1 cellular context compared by ENCODE assay signal in the genomic region with DNA sequence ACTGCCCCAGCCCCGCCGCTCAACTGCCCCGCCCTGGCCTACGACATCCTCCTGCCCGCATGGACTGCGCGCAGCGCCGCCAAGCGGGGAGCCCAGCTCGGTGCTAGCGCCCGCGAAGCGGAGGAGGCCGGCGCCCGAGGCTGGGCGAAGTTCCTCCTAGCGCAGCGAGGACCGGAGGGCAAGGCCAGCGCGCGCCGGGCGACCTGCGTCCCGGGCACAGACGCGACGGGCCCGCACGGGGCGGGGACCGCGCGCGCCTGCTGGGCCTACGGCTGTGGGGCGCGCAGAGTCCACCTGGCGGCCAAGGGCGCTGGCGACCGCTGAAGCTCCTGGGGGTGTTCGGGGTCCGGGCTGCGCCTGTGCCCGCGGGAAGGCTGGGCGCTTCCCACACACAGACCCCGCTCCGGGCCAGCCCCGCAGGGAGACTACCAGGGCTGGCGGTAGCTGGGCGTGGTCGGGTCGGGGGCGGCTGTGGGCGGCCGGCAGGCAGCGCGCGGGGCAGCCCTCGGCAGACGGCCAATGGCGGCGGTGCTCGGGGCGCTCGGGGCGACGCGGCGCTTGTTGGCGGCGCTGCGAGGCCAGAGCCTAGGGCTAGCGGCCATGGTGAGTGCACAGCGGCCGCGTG.
TF ChIP-seq lines count a peak whose summit lies in the region.

A gene (plus strand): TSS at position 511 of the 625 bp plus-strand sequence. CDS start 9 bp downstream, at position 520.

TF ChIP-seq in HepG2, 621 proteins besides CTCF, POLR2A, EP300 and RAD21 (continued from another document and continues in another):
- TF ChIP-seq, protein P1, sequence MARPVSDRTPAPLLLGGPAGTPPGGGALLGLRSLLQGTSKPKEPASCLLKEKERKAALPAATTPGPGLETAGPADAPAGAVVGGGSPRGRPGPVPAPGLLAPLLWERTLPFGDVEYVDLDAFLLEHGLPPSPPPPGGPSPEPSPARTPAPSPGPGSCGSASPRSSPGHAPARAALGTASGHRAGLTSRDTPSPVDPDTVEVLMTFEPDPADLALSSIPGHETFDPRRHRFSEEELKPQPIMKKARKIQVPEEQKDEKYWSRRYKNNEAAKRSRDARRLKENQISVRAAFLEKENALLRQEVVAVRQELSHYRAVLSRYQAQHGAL (CRISPR knock-in tag; IDR thresholded peaks at IDR 0.05; ENCODE audit: not compliant biosample characterization) = peak; percentile 65
- TF ChIP-seq, protein P2, sequence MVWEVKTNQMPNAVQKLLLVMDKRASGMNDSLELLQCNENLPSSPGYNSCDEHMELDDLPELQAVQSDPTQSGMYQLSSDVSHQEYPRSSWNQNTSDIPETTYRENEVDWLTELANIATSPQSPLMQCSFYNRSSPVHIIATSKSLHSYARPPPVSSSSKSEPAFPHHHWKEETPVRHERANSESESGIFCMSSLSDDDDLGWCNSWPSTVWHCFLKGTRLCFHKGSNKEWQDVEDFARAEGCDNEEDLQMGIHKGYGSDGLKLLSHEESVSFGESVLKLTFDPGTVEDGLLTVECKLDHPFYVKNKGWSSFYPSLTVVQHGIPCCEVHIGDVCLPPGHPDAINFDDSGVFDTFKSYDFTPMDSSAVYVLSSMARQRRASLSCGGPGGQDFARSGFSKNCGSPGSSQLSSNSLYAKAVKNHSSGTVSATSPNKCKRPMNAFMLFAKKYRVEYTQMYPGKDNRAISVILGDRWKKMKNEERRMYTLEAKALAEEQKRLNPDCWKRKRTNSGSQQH (CRISPR knock-in tag; IDR thresholded peaks at IDR 0.05; ENCODE audit: low read depth) = 0 out of 2 replicates have a peak, but pooled peaks have one; percentile 4
- TF ChIP-seq, protein P3, sequence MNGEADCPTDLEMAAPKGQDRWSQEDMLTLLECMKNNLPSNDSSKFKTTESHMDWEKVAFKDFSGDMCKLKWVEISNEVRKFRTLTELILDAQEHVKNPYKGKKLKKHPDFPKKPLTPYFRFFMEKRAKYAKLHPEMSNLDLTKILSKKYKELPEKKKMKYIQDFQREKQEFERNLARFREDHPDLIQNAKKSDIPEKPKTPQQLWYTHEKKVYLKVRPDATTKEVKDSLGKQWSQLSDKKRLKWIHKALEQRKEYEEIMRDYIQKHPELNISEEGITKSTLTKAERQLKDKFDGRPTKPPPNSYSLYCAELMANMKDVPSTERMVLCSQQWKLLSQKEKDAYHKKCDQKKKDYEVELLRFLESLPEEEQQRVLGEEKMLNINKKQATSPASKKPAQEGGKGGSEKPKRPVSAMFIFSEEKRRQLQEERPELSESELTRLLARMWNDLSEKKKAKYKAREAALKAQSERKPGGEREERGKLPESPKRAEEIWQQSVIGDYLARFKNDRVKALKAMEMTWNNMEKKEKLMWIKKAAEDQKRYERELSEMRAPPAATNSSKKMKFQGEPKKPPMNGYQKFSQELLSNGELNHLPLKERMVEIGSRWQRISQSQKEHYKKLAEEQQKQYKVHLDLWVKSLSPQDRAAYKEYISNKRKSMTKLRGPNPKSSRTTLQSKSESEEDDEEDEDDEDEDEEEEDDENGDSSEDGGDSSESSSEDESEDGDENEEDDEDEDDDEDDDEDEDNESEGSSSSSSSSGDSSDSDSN (CRISPR knock-in tag; IDR thresholded peaks at IDR 0.05) = peak; percentile 99
- no peak for TF ChIP-seq GZF1 (CRISPR knock-in tag; IDR thresholded peaks at IDR 0.05)
- peak; percentile 60 for TF ChIP-seq MIXL1 (CRISPR knock-in tag; IDR thresholded peaks at IDR 0.05)
- peak; percentile 17; the same call in 1 of the 2 replicates for TF ChIP-seq IRX3 (CRISPR knock-in tag; IDR thresholded peaks at IDR 0.05; ENCODE audit: borderline replicate concordance, low read depth)
- no peak for TF ChIP-seq ZNF549 (CRISPR knock-in tag; IDR thresholded peaks at IDR 0.05)
- no peak for TF ChIP-seq FOSL1 (CRISPR knock-in tag; IDR thresholded peaks at IDR 0.05; ENCODE audit: borderline replicate concordance)
- TF ChIP-seq, protein P4, sequence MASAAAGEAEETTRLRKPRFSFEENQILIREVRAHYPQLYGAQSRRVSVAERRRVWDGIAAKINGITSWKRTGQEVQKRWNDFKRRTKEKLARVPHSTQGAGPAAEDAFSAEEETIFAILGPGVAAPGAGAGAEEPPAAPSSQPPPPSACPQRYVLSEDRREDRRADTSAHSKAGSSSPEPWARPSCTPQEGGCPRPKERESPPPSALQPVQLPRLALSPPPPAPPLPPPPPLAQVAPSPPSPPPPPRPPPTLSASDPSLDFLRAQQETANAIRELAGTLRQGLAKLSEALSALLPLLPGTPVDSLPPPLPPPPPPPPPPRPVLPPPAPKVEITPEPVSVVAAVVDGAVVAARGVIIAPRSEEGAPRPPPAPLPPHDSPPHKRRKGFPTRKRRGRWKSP (CRISPR knock-in tag; IDR thresholded peaks at IDR 0.05) = peak; percentile 94
- no peak; the same call in 1 of the 2 replicates for TF ChIP-seq AKAP8 (CRISPR knock-in tag; IDR thresholded peaks at IDR 0.05)
- TF ChIP-seq, protein P5, sequence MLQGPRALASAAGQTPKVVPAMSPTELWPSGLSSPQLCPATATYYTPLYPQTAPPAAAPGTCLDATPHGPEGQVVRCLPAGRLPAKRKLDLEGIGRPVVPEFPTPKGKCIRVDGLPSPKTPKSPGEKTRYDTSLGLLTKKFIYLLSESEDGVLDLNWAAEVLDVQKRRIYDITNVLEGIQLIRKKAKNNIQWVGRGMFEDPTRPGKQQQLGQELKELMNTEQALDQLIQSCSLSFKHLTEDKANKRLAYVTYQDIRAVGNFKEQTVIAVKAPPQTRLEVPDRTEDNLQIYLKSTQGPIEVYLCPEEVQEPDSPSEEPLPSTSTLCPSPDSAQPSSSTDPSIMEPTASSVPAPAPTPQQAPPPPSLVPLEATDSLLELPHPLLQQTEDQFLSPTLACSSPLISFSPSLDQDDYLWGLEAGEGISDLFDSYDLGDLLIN (CRISPR knock-in tag; IDR thresholded peaks at IDR 0.05; ENCODE audit: borderline replicate concordance) = no peak
- TF ChIP-seq, protein P6, sequence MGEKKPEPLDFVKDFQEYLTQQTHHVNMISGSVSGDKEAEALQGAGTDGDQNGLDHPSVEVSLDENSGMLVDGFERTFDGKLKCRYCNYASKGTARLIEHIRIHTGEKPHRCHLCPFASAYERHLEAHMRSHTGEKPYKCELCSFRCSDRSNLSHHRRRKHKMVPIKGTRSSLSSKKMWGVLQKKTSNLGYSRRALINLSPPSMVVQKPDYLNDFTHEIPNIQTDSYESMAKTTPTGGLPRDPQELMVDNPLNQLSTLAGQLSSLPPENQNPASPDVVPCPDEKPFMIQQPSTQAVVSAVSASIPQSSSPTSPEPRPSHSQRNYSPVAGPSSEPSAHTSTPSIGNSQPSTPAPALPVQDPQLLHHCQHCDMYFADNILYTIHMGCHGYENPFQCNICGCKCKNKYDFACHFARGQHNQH (CRISPR knock-in tag; IDR thresholded peaks at IDR 0.05) = peak; percentile 79
- TF ChIP-seq ZNF746 (CRISPR knock-in tag; IDR thresholded peaks at IDR 0.05) = peak; percentile 28; the same call in 1 of the 2 replicates
- TF ChIP-seq PCBP2 (optimal IDR thresholded peaks at IDR 0.05; ENCODE audit: low read depth, low read length, poor library complexity, severe bottlenecking) = no peak
- TF ChIP-seq ZNF124 (CRISPR knock-in tag; IDR thresholded peaks at IDR 0.05) = no peak
- TF ChIP-seq NPAS2 (CRISPR knock-in tag; IDR thresholded peaks at IDR 0.05; ENCODE audit: borderline replicate concordance) = no peak
- TF ChIP-seq SP140L (CRISPR knock-in tag; IDR thresholded peaks at IDR 0.05; ENCODE audit: borderline replicate concordance) = no peak
- no peak for TF ChIP-seq ZNF703 (CRISPR knock-in tag; IDR thresholded peaks at IDR 0.05; ENCODE audit: borderline replicate concordance)
- TF ChIP-seq ZMYM3 (CRISPR knock-in tag; IDR thresholded peaks at IDR 0.05) = peak; percentile 87
- TF ChIP-seq ZNF816 (CRISPR knock-in tag; IDR thresholded peaks at IDR 0.05; ENCODE audit: borderline replicate concordance) = peak; percentile 78; the same call in 1 of the 2 replicates
- no peak for TF ChIP-seq ZNF879 (CRISPR knock-in tag; IDR thresholded peaks at IDR 0.05)
- TF ChIP-seq EHMT2 (IDR thresholded peaks at IDR 0.05; ENCODE audit: borderline replicate concordance, low read depth, low read length) = no peak
- peak; percentile 6; the same call in 1 of the 2 replicates for TF ChIP-seq ZNF263 (CRISPR knock-in tag; IDR thresholded peaks at IDR 0.05)
- TF ChIP-seq ZNF546 (CRISPR knock-in tag; conservative IDR thresholded peaks at IDR 0.05) = peak; percentile 77; the same call in 1 of the 2 replicates
- TF ChIP-seq RELA (CRISPR knock-in tag; IDR thresholded peaks at IDR 0.05) = 0 out of 2 replicates have a peak, but pooled peaks have one; percentile 48
- peak; percentile 78 for TF ChIP-seq PHF8 (CRISPR knock-in tag; IDR thresholded peaks at IDR 0.05)
- no peak; the same call in 1 of the 2 replicates for TF ChIP-seq ZNF552 (CRISPR knock-in tag; IDR thresholded peaks at IDR 0.05; ENCODE audit: borderline replicate concordance)
- TF ChIP-seq, protein P7, sequence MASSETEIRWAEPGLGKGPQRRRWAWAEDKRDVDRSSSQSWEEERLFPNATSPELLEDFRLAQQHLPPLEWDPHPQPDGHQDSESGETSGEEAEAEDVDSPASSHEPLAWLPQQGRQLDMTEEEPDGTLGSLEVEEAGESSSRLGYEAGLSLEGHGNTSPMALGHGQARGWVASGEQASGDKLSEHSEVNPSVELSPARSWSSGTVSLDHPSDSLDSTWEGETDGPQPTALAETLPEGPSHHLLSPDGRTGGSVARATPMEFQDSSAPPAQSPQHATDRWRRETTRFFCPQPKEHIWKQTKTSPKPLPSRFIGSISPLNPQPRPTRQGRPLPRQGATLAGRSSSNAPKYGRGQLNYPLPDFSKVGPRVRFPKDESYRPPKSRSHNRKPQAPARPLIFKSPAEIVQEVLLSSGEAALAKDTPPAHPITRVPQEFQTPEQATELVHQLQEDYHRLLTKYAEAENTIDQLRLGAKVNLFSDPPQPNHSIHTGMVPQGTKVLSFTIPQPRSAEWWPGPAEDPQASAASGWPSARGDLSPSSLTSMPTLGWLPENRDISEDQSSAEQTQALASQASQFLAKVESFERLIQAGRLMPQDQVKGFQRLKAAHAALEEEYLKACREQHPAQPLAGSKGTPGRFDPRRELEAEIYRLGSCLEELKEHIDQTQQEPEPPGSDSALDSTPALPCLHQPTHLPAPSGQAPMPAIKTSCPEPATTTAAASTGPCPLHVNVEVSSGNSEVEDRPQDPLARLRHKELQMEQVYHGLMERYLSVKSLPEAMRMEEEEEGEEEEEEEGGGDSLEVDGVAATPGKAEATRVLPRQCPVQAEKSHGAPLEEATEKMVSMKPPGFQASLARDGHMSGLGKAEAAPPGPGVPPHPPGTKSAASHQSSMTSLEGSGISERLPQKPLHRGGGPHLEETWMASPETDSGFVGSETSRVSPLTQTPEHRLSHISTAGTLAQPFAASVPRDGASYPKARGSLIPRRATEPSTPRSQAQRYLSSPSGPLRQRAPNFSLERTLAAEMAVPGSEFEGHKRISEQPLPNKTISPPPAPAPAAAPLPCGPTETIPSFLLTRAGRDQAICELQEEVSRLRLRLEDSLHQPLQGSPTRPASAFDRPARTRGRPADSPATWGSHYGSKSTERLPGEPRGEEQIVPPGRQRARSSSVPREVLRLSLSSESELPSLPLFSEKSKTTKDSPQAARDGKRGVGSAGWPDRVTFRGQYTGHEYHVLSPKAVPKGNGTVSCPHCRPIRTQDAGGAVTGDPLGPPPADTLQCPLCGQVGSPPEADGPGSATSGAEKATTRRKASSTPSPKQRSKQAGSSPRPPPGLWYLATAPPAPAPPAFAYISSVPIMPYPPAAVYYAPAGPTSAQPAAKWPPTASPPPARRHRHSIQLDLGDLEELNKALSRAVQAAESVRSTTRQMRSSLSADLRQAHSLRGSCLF (CRISPR knock-in tag; IDR thresholded peaks at IDR 0.05; ENCODE audit: borderline replicate concordance) = no peak
- no peak for TF ChIP-seq ZFYVE20 (CRISPR knock-in tag; IDR thresholded peaks at IDR 0.05; ENCODE audit: borderline replicate concordance, low read depth)
- peak; percentile 79; the same call in 1 of the 2 replicates for TF ChIP-seq RFXAP (CRISPR knock-in tag; IDR thresholded peaks at IDR 0.05; ENCODE audit: borderline replicate concordance)
- no peak for TF ChIP-seq PLRG1 (conservative IDR thresholded peaks at IDR 0.05)
- no peak; the same call in 1 of the 2 replicates for TF ChIP-seq KDM5B (CRISPR knock-in tag; IDR thresholded peaks at IDR 0.05; ENCODE audit: borderline replicate concordance)
- TF ChIP-seq, protein P8, sequence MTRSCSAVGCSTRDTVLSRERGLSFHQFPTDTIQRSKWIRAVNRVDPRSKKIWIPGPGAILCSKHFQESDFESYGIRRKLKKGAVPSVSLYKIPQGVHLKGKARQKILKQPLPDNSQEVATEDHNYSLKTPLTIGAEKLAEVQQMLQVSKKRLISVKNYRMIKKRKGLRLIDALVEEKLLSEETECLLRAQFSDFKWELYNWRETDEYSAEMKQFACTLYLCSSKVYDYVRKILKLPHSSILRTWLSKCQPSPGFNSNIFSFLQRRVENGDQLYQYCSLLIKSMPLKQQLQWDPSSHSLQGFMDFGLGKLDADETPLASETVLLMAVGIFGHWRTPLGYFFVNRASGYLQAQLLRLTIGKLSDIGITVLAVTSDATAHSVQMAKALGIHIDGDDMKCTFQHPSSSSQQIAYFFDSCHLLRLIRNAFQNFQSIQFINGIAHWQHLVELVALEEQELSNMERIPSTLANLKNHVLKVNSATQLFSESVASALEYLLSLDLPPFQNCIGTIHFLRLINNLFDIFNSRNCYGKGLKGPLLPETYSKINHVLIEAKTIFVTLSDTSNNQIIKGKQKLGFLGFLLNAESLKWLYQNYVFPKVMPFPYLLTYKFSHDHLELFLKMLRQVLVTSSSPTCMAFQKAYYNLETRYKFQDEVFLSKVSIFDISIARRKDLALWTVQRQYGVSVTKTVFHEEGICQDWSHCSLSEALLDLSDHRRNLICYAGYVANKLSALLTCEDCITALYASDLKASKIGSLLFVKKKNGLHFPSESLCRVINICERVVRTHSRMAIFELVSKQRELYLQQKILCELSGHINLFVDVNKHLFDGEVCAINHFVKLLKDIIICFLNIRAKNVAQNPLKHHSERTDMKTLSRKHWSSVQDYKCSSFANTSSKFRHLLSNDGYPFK (CRISPR knock-in tag; IDR thresholded peaks at IDR 0.05; ENCODE audit: borderline replicate concordance) = no peak
- no peak for TF ChIP-seq IKZF4 (CRISPR knock-in tag; IDR thresholded peaks at IDR 0.05; ENCODE audit: borderline replicate concordance, low read depth, not compliant biosample characterization)
- no peak for TF ChIP-seq LCORL (IDR thresholded peaks at IDR 0.05)
- TF ChIP-seq LCORL (CRISPR knock-in tag; IDR thresholded peaks at IDR 0.05) = peak; percentile 65
- no peak; the same call in 1 of the 2 replicates for TF ChIP-seq HIVEP1 (CRISPR knock-in tag; IDR thresholded peaks at IDR 0.05)
- TF ChIP-seq ZNF30 (CRISPR knock-in tag; IDR thresholded peaks at IDR 0.05) = no peak
- peak; percentile 76; the same call in 1 of the 2 replicates for TF ChIP-seq GFI1 (CRISPR knock-in tag; IDR thresholded peaks at IDR 0.05; ENCODE audit: borderline replicate concordance)
- TF ChIP-seq NFIB (CRISPR knock-in tag; IDR thresholded peaks at IDR 0.05; ENCODE audit: borderline replicate concordance) = no peak
- TF ChIP-seq ZNF562 (CRISPR knock-in tag; IDR thresholded peaks at IDR 0.05; ENCODE audit: borderline replicate concordance) = 0 out of 2 replicates have a peak, but pooled peaks have one; percentile 73
- TF ChIP-seq ZNF335 (CRISPR knock-in tag; IDR thresholded peaks at IDR 0.05) = peak; percentile 97
- TF ChIP-seq, protein P9, sequence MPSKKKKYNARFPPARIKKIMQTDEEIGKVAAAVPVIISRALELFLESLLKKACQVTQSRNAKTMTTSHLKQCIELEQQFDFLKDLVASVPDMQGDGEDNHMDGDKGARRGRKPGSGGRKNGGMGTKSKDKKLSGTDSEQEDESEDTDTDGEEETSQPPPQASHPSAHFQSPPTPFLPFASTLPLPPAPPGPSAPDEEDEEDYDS (CRISPR knock-in tag; IDR thresholded peaks at IDR 0.05) = peak; percentile 27; the same call in 1 of the 2 replicates
- TF ChIP-seq SPEN (CRISPR knock-in tag; IDR thresholded peaks at IDR 0.05; ENCODE audit: low read depth) = peak; percentile 81
- peak; percentile 86 for TF ChIP-seq ZBTB38 (CRISPR knock-in tag; IDR thresholded peaks at IDR 0.05)
- no peak for TF ChIP-seq ZNF577 (CRISPR knock-in tag; IDR thresholded peaks at IDR 0.05; ENCODE audit: borderline replicate concordance, low read depth)
- no peak for TF ChIP-seq ISX (CRISPR knock-in tag; conservative IDR thresholded peaks at IDR 0.05)
